ENCODE assay signal across 12 cellular contexts in genomic region chr20:45115386-45115774, GRCh38. TPM values are rescaled to one million over a fixed set of nuclear protein-coding genes. Genes with fewer than 3 reads are reported as not detected.
DNase-seq lines count a peak whose midpoint lies in the region; ATAC-seq and TF ChIP-seq lines count a peak whose summit lies in the region.
"Had no signal": no experiment of that assay in that cellular context is flagged by ENCODE, and none has a peak within 500 bp of the region (broad histone marks: within the 10 kb centered on the region; RNA-seq: fewer than 3 reads in every experiment).

No MANE protein-coding gene starts in this region.

- intact Hi-C loops in ovary (cut with DNase I): no loop called here

- no peak for TF ChIP-seq POLR2A in ovary (IDR thresholded peaks at IDR 0.05)

- no peak for TF ChIP-seq CTCF in endodermal cell (conservative IDR thresholded peaks at IDR 0.05)
- TF ChIP-seq CTCF in ovary (IDR thresholded peaks at IDR 0.05): no peak
- no peak for TF ChIP-seq CTCF in foreskin fibroblast (IDR thresholded peaks at IDR 0.05; ENCODE audit: low read depth, low read length)

- H2AK5ac ChIP-seq in neuronal stem cell (ENCODE audit: low read depth, low read length): no peak overlapping the region

- H3K9ac ChIP-seq in endodermal cell (ENCODE audit: extremely low read depth, low read length, poor library complexity, severe bottlenecking): no peak overlapping the region
- peak overlapping the region; percentile 9 for H3K9ac ChIP-seq in neuronal stem cell (ENCODE audit: low read depth, low read length, poor library complexity)

- peaks cover 14% of the 10 kb centered on the region for H3K4me1 Mint-ChIP-seq in stimulated activated naive CD8-positive, alpha-beta T cell treated with anti-CD3 and anti-CD28 coated beads, Interleukin-15, amount 100 ng/mL, for 72 hours
- H3K4me1 Mint-ChIP-seq in endodermal cell: no peaks in the 10 kb centered on the region

- H3K4me3 ChIP-seq in endodermal cell (ENCODE audit: low read length): no peak overlapping the region
- H3K4me3 ChIP-seq in neuronal stem cell (ENCODE audit: low read length in 2 of 2): no peak overlapping the region
- no peak overlapping the region for H3K4me3 ChIP-seq in ovary
- no peak overlapping the region for H3K4me3 ChIP-seq in foreskin fibroblast (ENCODE audit: low read depth in 1 of 2, low read length in 2 of 2)

- no peak overlapping the region for H2BK5ac ChIP-seq in neuronal stem cell (ENCODE audit: low read length)

- H3K4me2 ChIP-seq in neuronal stem cell (ENCODE audit: insufficient read depth, low read length, poor library complexity, severe bottlenecking): no peak overlapping the region

- H3K36me3 ChIP-seq in endodermal cell (ENCODE audit: control insufficient read depth, insufficient read depth, low read length) (no peaks in the 10 kb centered on the region), neuronal stem cell (replicated peaks in 1 of 2; ENCODE audit: control insufficient read depth in 2 of 2, insufficient read depth in 2 of 2, low read length in 2 of 2) (no peaks in the 10 kb centered on the region), ovary (no peaks in the 10 kb centered on the region)

- H3K4me3 Mint-ChIP-seq in stimulated activated naive CD8-positive, alpha-beta T cell treated with anti-CD3 and anti-CD28 coated beads, Interleukin-15, amount 100 ng/mL, for 72 hours: no peak overlapping the region
- no peak overlapping the region for H3K4me3 Mint-ChIP-seq in endodermal cell

- no peak overlapping the region for H2AFZ ChIP-seq in neuronal stem cell (ENCODE audit: low read length)

- H3K27me3 Mint-ChIP-seq in stimulated activated naive CD8-positive, alpha-beta T cell treated with anti-CD3 and anti-CD28 coated beads, Interleukin-15, amount 100 ng/mL, for 72 hours: peaks cover 19% of the 10 kb centered on the region
- no peaks in the 10 kb centered on the region for H3K27me3 Mint-ChIP-seq in endodermal cell (ENCODE audit: insufficient read depth)

- H2BK120ac ChIP-seq in neuronal stem cell (ENCODE audit: low read depth, low read length): no peak overlapping the region

- H3K27ac ChIP-seq in endodermal cell (ENCODE audit: low read depth, low read length) (no peak overlapping the region), neuronal stem cell (replicated peaks; ENCODE audit: low read length) (no peak overlapping the region), ovary (no peak overlapping the region)

- H3K27ac Mint-ChIP-seq in stimulated activated naive CD8-positive, alpha-beta T cell treated with anti-CD3 and anti-CD28 coated beads, Interleukin-15, amount 100 ng/mL, for 72 hours: no peak overlapping the region
- H3K27ac Mint-ChIP-seq in endodermal cell: peak overlapping the region; percentile 26

- H2BK12ac ChIP-seq in neuronal stem cell (ENCODE audit: low read length): no peak overlapping the region

- no peaks in the 10 kb centered on the region for H3K79me1 ChIP-seq in neuronal stem cell (ENCODE audit: low read depth, low read length)

- no peaks in the 10 kb centered on the region for H3K27me3 ChIP-seq in endodermal cell (ENCODE audit: control insufficient read depth, insufficient read depth, low read length, poor library complexity, severe bottlenecking)
- peaks cover 0 to 32% (median 0%) of the 10 kb centered on the region in 3 experiments for H3K27me3 ChIP-seq in neuronal stem cell (ENCODE audit: control insufficient read depth in 3 of 3, insufficient read depth in 3 of 3, low read depth in 1 of 3, low read length in 3 of 3)
- no peaks in the 10 kb centered on the region for H3K27me3 ChIP-seq in ovary

- H3K36me3 Mint-ChIP-seq in endodermal cell (ENCODE audit: low read depth): no peaks in the 10 kb centered on the region

- no peaks in the 10 kb centered on the region for H3K9me3 Mint-ChIP-seq in stimulated activated naive CD8-positive, alpha-beta T cell treated with anti-CD3 and anti-CD28 coated beads, Interleukin-15, amount 100 ng/mL, for 72 hours
- H3K9me3 Mint-ChIP-seq in endodermal cell: no peaks in the 10 kb centered on the region

- WGBS in endodermal cell (ENCODE audit: insufficient coverage in 1 of 2, insufficient read length in 1 of 2), 2 experiments: 87 to 100% methylated on average over 2 to 3 of the region's 3 CpGs
- no CpG with 5 or more reads among the region's 3 CpGs for WGBS in neuronal stem cell (ENCODE audit: extremely low coverage in 2 of 2, insufficient read length in 2 of 2, insufficient replicate concordance in 1 of 2), 2 donors
- WGBS in ovary, 3 donors: 51 to 66% (median 52%) methylated on average over 3 of the region's 3 CpGs

- DNase-seq in stimulated activated naive CD8-positive, alpha-beta T cell treated with anti-CD3 and anti-CD28 coated beads, Interleukin-15, amount 100 ng/mL, for 72 hours: no peak
- DNase-seq in stimulated activated naive CD8-positive, alpha-beta T cell treated with anti-CD3 and anti-CD28 coated beads, Interleukin-15, Interleukin-2, amounts not matched to agents 100 U/mL and 50 U/mL, for 24 hours: no peak
- DNase-seq in endodermal cell (no peak), neuronal stem cell (ENCODE audit: low spot score) (no peak), NCI-H2081 (lab: John Stamatoyannopoulos, UW) (no peak), ovary (no peak), foreskin fibroblast (no peak)
- DNase-seq: AML-193, COR-L47, DMS153, NCI-H187, NCI-H69 had no signal

- no peak overlapping the region for H4K91ac ChIP-seq in neuronal stem cell (ENCODE audit: low read depth, low read length, poor library complexity)

- H3K14ac ChIP-seq in neuronal stem cell (ENCODE audit: low read length): no peak overlapping the region

- no peaks in the 10 kb centered on the region for H3K4me1 ChIP-seq in endodermal cell (ENCODE audit: control insufficient read depth, insufficient read depth, low read length)
- H3K4me1 ChIP-seq in neuronal stem cell (ENCODE audit: control insufficient read depth in 2 of 2, insufficient read depth in 1 of 2, low read depth in 1 of 2, low read length in 2 of 2): peaks cover 0 to 1% of the 10 kb centered on the region in 2 donors
- no peaks in the 10 kb centered on the region for H3K4me1 ChIP-seq in ovary (ENCODE audit: insufficient read depth)

- no peak overlapping the region for H3K18ac ChIP-seq in neuronal stem cell (ENCODE audit: low read length)

- TF ChIP-seq EP300 in ovary (IDR thresholded peaks at IDR 0.05): no peak

- H3K4ac ChIP-seq in neuronal stem cell (ENCODE audit: low read length): no peak overlapping the region

- peak overlapping the region; percentile 67 for H4K8ac ChIP-seq in neuronal stem cell (ENCODE audit: low read depth, low read length)

- peak; percentile 13 for ATAC-seq in stimulated activated naive CD8-positive, alpha-beta T cell treated with anti-CD3 and anti-CD28 coated beads, Interleukin-15, amount 100 ng/mL, for 72 hours
- no peak for ATAC-seq in stimulated activated naive CD8-positive, alpha-beta T cell treated with anti-CD3 and anti-CD28 coated beads, Interleukin-15, Interleukin-2, amounts not matched to agents 100 U/mL and 50 U/mL, for 24 hours

- H2BK15ac ChIP-seq in neuronal stem cell (ENCODE audit: low read length): no peak overlapping the region

- no peaks in the 10 kb centered on the region for H3K9me3 ChIP-seq in endodermal cell (ENCODE audit: control insufficient read depth, low read length)
- no peaks in the 10 kb centered on the region for H3K9me3 ChIP-seq in neuronal stem cell (replicated peaks in 1 of 2; ENCODE audit: control insufficient read depth in 2 of 2, insufficient read depth in 1 of 2, low read depth in 1 of 2, low read length in 2 of 2)
- H3K9me3 ChIP-seq in ovary: no peaks in the 10 kb centered on the region

- H3K23ac ChIP-seq in neuronal stem cell (ENCODE audit: low read depth, low read length, poor library complexity): no peak overlapping the region

RNA-seq across cellular contexts. Expression of gene WFDC5, which starts 0.4 kb away (rescaled TPM):
- not detected for total RNA-seq in endodermal cell
- not detected for polyA plus RNA-seq in endodermal cell (2013, experiment 1 of 2)
- not detected for polyA plus RNA-seq in endodermal cell (2013, experiment 2 of 2)
- polyA plus RNA-seq in neuronal stem cell (2013, experiment 1 of 2): not detected
- polyA plus RNA-seq in neuronal stem cell (2013, experiment 2 of 2): not detected
- total RNA-seq in ovary: not detected
- polyA plus RNA-seq in ovary: not detected

RNA-seq across cellular contexts. Expression of gene WFDC12, which starts 8.9 kb away (rescaled TPM):
- total RNA-seq in endodermal cell (not detected), ovary (not detected)
- polyA plus RNA-seq in endodermal cell (2013, experiment 1 of 2): not detected
- polyA plus RNA-seq in endodermal cell (2013, experiment 2 of 2): not detected
- polyA plus RNA-seq in neuronal stem cell (2013, experiment 1 of 2): not detected
- polyA plus RNA-seq in neuronal stem cell (2013, experiment 2 of 2): not detected
- polyA plus RNA-seq in ovary: not detected

RNA-seq across cellular contexts. Expression of gene KCNS1, which starts 14.5 kb away (rescaled TPM):
- total RNA-seq in endodermal cell (1 to 10 TPM in 1 of 2 donors, under 1 TPM in 1; 0.18 to 1.5 TPM), ovary (not detected)
- 0.28 TPM for polyA plus RNA-seq in endodermal cell (2013, experiment 1 of 2)
- 0.25 TPM for polyA plus RNA-seq in endodermal cell (2013, experiment 2 of 2)
- 0.13 TPM for polyA plus RNA-seq in neuronal stem cell (2013, experiment 1 of 2)
- polyA plus RNA-seq in neuronal stem cell (2013, experiment 2 of 2): 0.11 TPM
- under 1 TPM; 0.02 to 0.80 TPM for polyA plus RNA-seq in ovary

RNA-seq across cellular contexts. Expression of gene PI3, which starts 59.3 kb away (rescaled TPM):
- total RNA-seq in endodermal cell: not detected
- polyA plus RNA-seq in endodermal cell (2013, experiment 1 of 2): not detected
- not detected for polyA plus RNA-seq in endodermal cell (2013, experiment 2 of 2)
- not detected for polyA plus RNA-seq in neuronal stem cell (2013, experiment 1 of 2)
- polyA plus RNA-seq in neuronal stem cell (2013, experiment 2 of 2): not detected
- total RNA-seq in ovary: under 1 TPM in 1 of 7 donors, not detected in 6; 0.92 TPM
- polyA plus RNA-seq in ovary: under 1 TPM in 1 of 2 donors, not detected in 1; 0.30 TPM
